Comparison of ENCODE assay signal across 17 cellular contexts in genomic region chr14:70392676-70393075, GRCh38. TPM values are rescaled to one million over a fixed set of nuclear protein-coding genes. Genes with fewer than 3 reads are reported as not detected.
DNase-seq lines count a peak whose midpoint lies in the region; ATAC-seq and TF ChIP-seq lines count a peak whose summit lies in the region.
"Had no signal": no experiment of that assay in that cellular context is flagged by ENCODE, and none has a peak within 500 bp of the region (broad histone marks: within the 10 kb centered on the region; RNA-seq: fewer than 3 reads in every experiment).

No MANE protein-coding gene starts in this region.

- H3K9ac ChIP-seq in colonic mucosa (ENCODE audit: low read depth in 2 of 2, low read length in 2 of 2): no peak overlapping the region
- H3K9ac ChIP-seq: BLaER1 treated with 17β-estradiol and CSF1 and Interleukin-3, amounts not matched to agents 10 nM and 100 nM had no signal

- intact Hi-C loops in colonic mucosa (cut with DNase I): no loop called here

- H3K4me3 ChIP-seq in colonic mucosa: no peak overlapping the region
- H3K4me3 ChIP-seq: BLaER1 treated with 17β-estradiol and CSF1 and Interleukin-3, amounts not matched to agents 10 nM and 100 nM; GM23338 had no signal

- ATAC-seq in activated naive CD4-positive, alpha-beta T cell treated with anti-CD3 and anti-CD28 coated beads, Interleukin-2, amount 50 U/mL, for 72 hours: no peak
- ATAC-seq in HG02610 (IDR thresholded peaks at IDR 0.05; ENCODE audit: unreplicated experiment): no peak
- ATAC-seq: CD8-positive, alpha-beta T cell; GM23338 had no signal

- no peaks in the 10 kb centered on the region for H3K27me3 ChIP-seq in colonic mucosa
- H3K27me3 ChIP-seq: BLaER1 treated with 17β-estradiol and CSF1 and Interleukin-3, amounts not matched to agents 10 nM and 100 nM had no signal

- no peaks in the 10 kb centered on the region for H3K36me3 ChIP-seq in colonic mucosa

- H3K9me3 Mint-ChIP-seq in activated naive CD4-positive, alpha-beta T cell treated with anti-CD3 and anti-CD28 coated beads, Interleukin-2, amount 50 U/mL, for 72 hours: no peaks in the 10 kb centered on the region
- H3K9me3 Mint-ChIP-seq: CD8-positive, alpha-beta T cell had no signal

- peak overlapping the region; percentile 76 for H3K27ac ChIP-seq in colonic mucosa
- H3K27ac ChIP-seq: BLaER1 treated with 17β-estradiol and CSF1 and Interleukin-3, amounts not matched to agents 10 nM and 100 nM had no signal

- no peaks in the 10 kb centered on the region for H3K4me1 ChIP-seq in colonic mucosa

- no peaks in the 10 kb centered on the region for H3K9me3 ChIP-seq in colonic mucosa

- peak overlapping the region; percentile 26 to 34 for H3K27ac Mint-ChIP-seq in activated naive CD4-positive, alpha-beta T cell treated with anti-CD3 and anti-CD28 coated beads, Interleukin-2, amount 50 U/mL, for 72 hours
- H3K27ac Mint-ChIP-seq: B cell; CD8-positive, alpha-beta T cell had no signal

- peaks cover 4% of the 10 kb centered on the region in 2 donors for H3K36me3 Mint-ChIP-seq in activated naive CD4-positive, alpha-beta T cell treated with anti-CD3 and anti-CD28 coated beads, Interleukin-2, amount 50 U/mL, for 72 hours

- no peak for DNase-seq in activated naive CD4-positive, alpha-beta T cell treated with anti-CD3 and anti-CD28 coated beads, Interleukin-2, amount 50 U/mL, for 72 hours (ENCODE audit: low spot score in 2 of 2)
- no peak for DNase-seq in activated naive CD4-positive, alpha-beta T cell treated with Interleukin-2 at 50 U/mL for 16 hours
- DNase-seq in colonic mucosa (no peak), fibroblast of peridontal ligament (ENCODE audit: extremely low read depth) (peak; percentile 51), DMS79 treated with DMSO at 0.1 percent for 48 hours (lab: John Stamatoyannopoulos, UW) (no peak), NCI-H69 (lab: John Stamatoyannopoulos, UW) (no peak)
- DNase-seq: 8988T; Calu3; CD8-positive, alpha-beta T cell; GDM1; HCEC 1CT had no signal

- no peak for TF ChIP-seq CTCF in colonic mucosa (IDR thresholded peaks at IDR 0.05)

RNA-seq across cellular contexts. Expression of gene SYNJ2BP, which starts 24.2 kb away (rescaled TPM):
- total RNA-seq in activated naive CD4-positive, alpha-beta T cell treated with anti-CD3 and anti-CD28 coated beads, Interleukin-2, amount 50 U/mL, for 72 hours: 1 to 10 TPM; 4.1 to 4.6 TPM
- total RNA-seq in colonic mucosa: 10 to 100 TPM; 50.6 to 55.4 TPM

RNA-seq across cellular contexts. Expression of gene COX16, which starts 33.2 kb away (rescaled TPM):
- 10 to 100 TPM; 46.5 to 69.4 TPM for total RNA-seq in activated naive CD4-positive, alpha-beta T cell treated with anti-CD3 and anti-CD28 coated beads, Interleukin-2, amount 50 U/mL, for 72 hours
- 10 to 100 TPM; 43.9 to 58.2 TPM for total RNA-seq in colonic mucosa

RNA-seq across cellular contexts. Expression of gene ADAM21, which starts 59.3 kb away (rescaled TPM):
- total RNA-seq in activated naive CD4-positive, alpha-beta T cell treated with anti-CD3 and anti-CD28 coated beads, Interleukin-2, amount 50 U/mL, for 72 hours: under 1 TPM in 1 of 2 donors, not detected in 1; 0.39 TPM
- total RNA-seq in colonic mucosa: not detected
- total RNA-seq: A673; B cell; CD8-positive, alpha-beta T cell; GM23338; HT-29 had no signal

Comparison
In these comparisons a context has a peak if more than half of its experiments do, and no peak if none do; other contexts are left out.
1. RNA of gene SYNJ2BP, which starts 24.2 kb away (total RNA-seq): 50.6 to 55.4 TPM in colonic mucosa; 4.1 to 4.6 TPM in activated naive CD4-positive, alpha-beta T cell treated with anti-CD3 and anti-CD28 coated beads, Interleukin-2, amount 50 U/mL, for 72 hours; every median in the first group is over 4 times any median in the second.